2 cellular contexts compared by ENCODE assay signal in genomic region chr14:105472496-105472991, GRCh38.
TF ChIP-seq lines count a peak whose summit lies in the region.

No MANE protein-coding gene starts in this region.

TF ChIP-seq in SK-N-SH, 30 proteins besides CTCF, POLR2A, EP300 and RAD21:
- TF ChIP-seq, protein P1, sequence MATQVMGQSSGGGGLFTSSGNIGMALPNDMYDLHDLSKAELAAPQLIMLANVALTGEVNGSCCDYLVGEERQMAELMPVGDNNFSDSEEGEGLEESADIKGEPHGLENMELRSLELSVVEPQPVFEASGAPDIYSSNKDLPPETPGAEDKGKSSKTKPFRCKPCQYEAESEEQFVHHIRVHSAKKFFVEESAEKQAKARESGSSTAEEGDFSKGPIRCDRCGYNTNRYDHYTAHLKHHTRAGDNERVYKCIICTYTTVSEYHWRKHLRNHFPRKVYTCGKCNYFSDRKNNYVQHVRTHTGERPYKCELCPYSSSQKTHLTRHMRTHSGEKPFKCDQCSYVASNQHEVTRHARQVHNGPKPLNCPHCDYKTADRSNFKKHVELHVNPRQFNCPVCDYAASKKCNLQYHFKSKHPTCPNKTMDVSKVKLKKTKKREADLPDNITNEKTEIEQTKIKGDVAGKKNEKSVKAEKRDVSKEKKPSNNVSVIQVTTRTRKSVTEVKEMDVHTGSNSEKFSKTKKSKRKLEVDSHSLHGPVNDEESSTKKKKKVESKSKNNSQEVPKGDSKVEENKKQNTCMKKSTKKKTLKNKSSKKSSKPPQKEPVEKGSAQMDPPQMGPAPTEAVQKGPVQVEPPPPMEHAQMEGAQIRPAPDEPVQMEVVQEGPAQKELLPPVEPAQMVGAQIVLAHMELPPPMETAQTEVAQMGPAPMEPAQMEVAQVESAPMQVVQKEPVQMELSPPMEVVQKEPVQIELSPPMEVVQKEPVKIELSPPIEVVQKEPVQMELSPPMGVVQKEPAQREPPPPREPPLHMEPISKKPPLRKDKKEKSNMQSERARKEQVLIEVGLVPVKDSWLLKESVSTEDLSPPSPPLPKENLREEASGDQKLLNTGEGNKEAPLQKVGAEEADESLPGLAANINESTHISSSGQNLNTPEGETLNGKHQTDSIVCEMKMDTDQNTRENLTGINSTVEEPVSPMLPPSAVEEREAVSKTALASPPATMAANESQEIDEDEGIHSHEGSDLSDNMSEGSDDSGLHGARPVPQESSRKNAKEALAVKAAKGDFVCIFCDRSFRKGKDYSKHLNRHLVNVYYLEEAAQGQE (IDR thresholded peaks at IDR 0.05; ENCODE audit: low read depth, low read length): no peak
- no peak for TF ChIP-seq EZH2phosphoT487 (IDR thresholded peaks at IDR 0.05; ENCODE audit: borderline replicate concordance, low read depth)

TF ChIP-seq in SK-N-SH treated with all-trans-retinoic acid at 6 μM for 48 hours, 23 proteins besides CTCF, POLR2A, EP300 and RAD21:
- TF ChIP-seq OSR1 (CRISPR knock-in tag; IDR thresholded peaks at IDR 0.05): no peak
TF ChIP-seq in SK-N-SH treated with all-trans-retinoic acid at 6 μM for 48 hours: peak in this region for 0.
